Comparison of ENCODE assay signal across 7 cellular contexts in the genomic region with DNA sequence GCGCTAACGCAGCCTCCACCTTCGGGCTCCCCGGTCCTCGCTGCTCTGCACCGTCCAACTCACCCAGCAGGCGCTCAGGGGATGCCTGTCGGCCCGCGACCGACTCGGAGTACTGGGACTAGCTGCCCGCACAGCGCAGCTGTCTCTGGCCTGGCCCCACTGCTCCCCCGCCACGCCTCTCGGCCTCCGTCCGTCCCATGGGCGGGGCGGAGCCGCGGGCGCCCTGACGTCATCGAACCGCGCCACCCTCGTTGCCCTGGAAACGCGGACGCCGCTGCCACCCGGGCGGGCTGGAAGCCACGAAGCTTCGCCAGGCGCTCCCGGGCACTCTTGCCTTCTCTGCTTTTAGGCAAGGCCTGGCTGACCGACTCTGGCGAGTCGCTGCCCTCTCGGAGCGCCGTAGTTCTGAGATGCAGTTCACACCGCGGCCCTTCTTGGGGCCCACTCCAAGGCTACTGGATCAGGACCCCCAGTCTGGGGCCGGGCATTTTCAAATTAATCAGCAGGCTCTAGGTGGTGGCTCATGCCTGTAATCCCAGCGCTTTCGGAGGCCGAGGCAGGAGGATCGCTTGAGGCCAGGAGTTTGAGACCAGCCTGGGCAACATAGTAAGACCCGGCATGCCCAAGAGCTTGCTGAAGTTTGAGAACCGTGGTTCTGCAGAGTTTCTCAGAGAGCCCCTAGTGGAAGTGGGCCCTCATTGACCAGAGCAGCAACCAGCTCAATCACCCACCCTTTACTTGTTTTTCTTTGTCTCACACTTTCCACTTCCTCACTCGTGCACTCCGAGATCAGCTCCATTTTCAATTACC. TPM values are rescaled to one million over a fixed set of nuclear protein-coding genes. Genes with fewer than 3 reads are reported as not detected.
DNase-seq lines count a peak whose midpoint lies in the region; ATAC-seq, FAIRE-seq and TF ChIP-seq lines count a peak whose summit lies in the region.

No MANE protein-coding gene starts in this region.

- peak overlapping the region; percentile 93 for H3K4me3 Mint-ChIP-seq in T-helper 2 cell treated with Interferon-gamma antibody and Interleukin-4, amounts not matched to agents 5 μg/mL and 100 μg/mL, for 36 hours
- peak overlapping the region; percentile 95 for H3K4me3 Mint-ChIP-seq in astrocyte (ENCODE audit: unreplicated experiment)

- no peaks in the 10 kb centered on the region for H3K36me3 ChIP-seq in astrocyte (ENCODE audit: insufficient read depth, low read length)

- H3K27me3 Mint-ChIP-seq in T-helper 2 cell treated with Interferon-gamma antibody and Interleukin-4, amounts not matched to agents 5 μg/mL and 100 μg/mL, for 36 hours (ENCODE audit: low read depth), result no peaks in the 10 kb centered on the region
- no peaks in the 10 kb centered on the region for H3K27me3 Mint-ChIP-seq in astrocyte (ENCODE audit: low read depth, unreplicated experiment)

- peak overlapping the region; percentile 54 for H3K27ac ChIP-seq in astrocyte (ENCODE audit: low read depth, low read length)

- peak overlapping the region; percentile 88 for H3K9ac ChIP-seq in astrocyte (ENCODE audit: low read length)

- no peaks in the 10 kb centered on the region for H3K9me3 ChIP-seq in astrocyte (ENCODE audit: insufficient read depth, low read depth, low read length)

- peak overlapping the region; percentile 100 for H3K4me2 ChIP-seq in astrocyte (ENCODE audit: low read length)

- peaks cover 24% of the 10 kb centered on the region for H3K79me2 ChIP-seq in astrocyte (ENCODE audit: insufficient read depth, low read length)

- H3K4me1 ChIP-seq in astrocyte (ENCODE audit: insufficient read depth, low read length), result peaks cover 7% of the 10 kb centered on the region

- ATAC-seq in GM18508 (IDR thresholded peaks at IDR 0.05; ENCODE audit: insufficient read depth, unreplicated experiment) (peak; percentile 61), HG02943 (IDR thresholded peaks at IDR 0.05; ENCODE audit: low read depth, unreplicated experiment) (peak; percentile 95)

- H3K36me3 Mint-ChIP-seq in T-helper 2 cell treated with Interferon-gamma antibody and Interleukin-4, amounts not matched to agents 5 μg/mL and 100 μg/mL, for 36 hours (ENCODE audit: low read depth), result no peaks in the 10 kb centered on the region
- H3K36me3 Mint-ChIP-seq in astrocyte (ENCODE audit: low read depth, unreplicated experiment), result peaks cover 23% of the 10 kb centered on the region

- H3K9me3 Mint-ChIP-seq in T-helper 2 cell treated with Interferon-gamma antibody and Interleukin-4, amounts not matched to agents 5 μg/mL and 100 μg/mL, for 36 hours, result no peaks in the 10 kb centered on the region
- peaks cover 8% of the 10 kb centered on the region for H3K9me3 Mint-ChIP-seq in astrocyte (ENCODE audit: unreplicated experiment)

- H3K27ac Mint-ChIP-seq in T-helper 2 cell treated with Interferon-gamma antibody and Interleukin-4, amounts not matched to agents 5 μg/mL and 100 μg/mL, for 36 hours, result peak overlapping the region; percentile 90
- H3K27ac Mint-ChIP-seq in astrocyte (ENCODE audit: unreplicated experiment), result peak overlapping the region; percentile 91

- FAIRE-seq in astrocyte (lab: Jason Lieb, UNC), result no peak

- H3K4me1 Mint-ChIP-seq in T-helper 2 cell treated with Interferon-gamma antibody and Interleukin-4, amounts not matched to agents 5 μg/mL and 100 μg/mL, for 36 hours (ENCODE audit: low read depth), result peaks cover 10% of the 10 kb centered on the region
- peaks cover 23% of the 10 kb centered on the region for H3K4me1 Mint-ChIP-seq in astrocyte (ENCODE audit: low read depth, unreplicated experiment)

- peak overlapping the region; percentile 74 for H2AFZ ChIP-seq in astrocyte (ENCODE audit: low read depth, low read length)

- peak overlapping the region; percentile 84 for H3K4me3 ChIP-seq in astrocyte (ENCODE audit: insufficient read depth, low read depth, low read length)
- H3K4me3 ChIP-seq in retinal pigment epithelial cell (ENCODE audit: low read length), result peak overlapping the region; percentile 74

- peaks cover 18% of the 10 kb centered on the region for H4K20me1 ChIP-seq in astrocyte (ENCODE audit: insufficient read depth, low read length)

- peak; percentile 11 for DNase-seq in NCI-H187 treated with DMSO at 0.1 percent for 48 hours (lab: John Stamatoyannopoulos, UW)
- DNase-seq in T-helper 2 cell treated with Interferon-gamma antibody and Interleukin-4, amounts not matched to agents 5 μg/mL and 100 μg/mL, for 36 hours (ENCODE audit: low spot score), result peak; percentile 91
- peak; percentile 56 for DNase-seq in astrocyte (ENCODE audit: low read depth)
- DNase-seq in hepatic stellate cell (ENCODE audit: low spot score), result peak; percentile 93
- no peak for DNase-seq in retinal pigment epithelial cell (ENCODE audit: low read depth)

- TF ChIP-seq CTCF in astrocyte (IDR thresholded peaks at IDR 0.05; ENCODE audit: insufficient read depth, low read depth, low read length) (peak; percentile 68), retinal pigment epithelial cell (conservative IDR thresholded peaks at IDR 0.05; ENCODE audit: low read depth, low read length) (peak; percentile 60)

- H3K27me3 ChIP-seq in astrocyte (ENCODE audit: insufficient read depth, low read length), result no peaks in the 10 kb centered on the region

RNA-seq across cellular contexts. Expression of gene ACOX3, which starts 12.0 kb away (rescaled TPM):
- total RNA-seq in astrocyte, result 45.6 and 54.6 TPM in 2 replicates

RNA-seq across cellular contexts. Expression of gene TRMT44, which starts 12.1 kb away (rescaled TPM):
- total RNA-seq in astrocyte, result 12.2 and 18.0 TPM in 2 replicates
